ENCODE assay signal across 27 cellular contexts in the genomic region with DNA sequence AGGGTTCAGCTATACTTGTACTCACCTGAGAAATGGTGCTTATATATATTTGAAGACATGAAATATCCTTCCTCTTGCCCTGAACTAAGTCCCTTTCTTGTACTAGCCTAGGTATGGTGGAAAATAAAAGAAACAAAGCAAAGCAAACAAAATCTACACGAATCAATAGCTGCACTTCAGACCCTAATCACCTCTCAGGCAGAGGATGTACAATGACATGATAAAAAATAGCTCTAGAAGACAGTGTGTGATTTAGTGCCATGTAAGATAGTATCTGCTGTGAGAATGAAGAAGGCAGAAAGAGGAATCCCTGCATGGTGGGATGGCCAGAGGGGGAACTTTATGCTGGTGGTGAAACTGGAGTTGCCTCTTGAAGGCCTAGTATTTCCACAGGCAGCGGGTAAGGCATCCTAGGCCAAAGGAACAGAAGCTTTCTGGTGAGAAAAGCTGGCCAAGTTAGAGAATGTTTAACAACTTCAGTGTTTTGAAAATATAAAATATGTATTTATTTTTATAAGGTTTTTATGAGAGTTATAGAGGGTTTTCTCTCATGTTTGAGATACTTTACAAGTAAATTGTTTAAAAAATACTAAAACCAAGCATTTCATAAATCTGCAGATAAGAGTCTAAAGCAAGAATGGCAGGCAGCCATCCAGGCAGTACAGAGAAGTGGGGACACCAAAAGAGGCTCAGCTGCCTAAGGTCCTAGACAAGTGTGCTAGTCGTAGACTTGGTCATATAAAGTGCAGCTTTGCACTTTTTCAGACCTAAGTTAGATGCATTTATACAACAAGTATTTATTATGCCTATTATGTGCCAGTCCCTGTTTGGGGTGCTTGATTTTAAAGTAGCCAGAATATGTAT. TPM values are rescaled to one million over a fixed set of nuclear protein-coding genes. Genes with fewer than 3 reads are reported as not detected.
"Had no signal": no experiment of that assay in that cellular context is flagged by ENCODE, and none has a peak within 500 bp of the region (broad histone marks: within the 10 kb centered on the region; RNA-seq: fewer than 3 reads in every experiment).

No MANE protein-coding gene starts in this region.

- H3K36me3 ChIP-seq: adrenal gland, ascending aorta, brain microvascular endothelial cell, tibial artery had no signal

- H3K4me1 ChIP-seq: psoas muscle had no signal

- DNase-seq: activated CD4-positive, alpha-beta T cell treated with anti-CD3 and anti-CD28 coated beads, Interleukin-2, amount 50 U/mL, for 4 hours; activated CD8-positive, alpha-beta memory T cell treated with anti-CD3 and anti-CD28 coated beads for 24 hours; activated CD8-positive, alpha-beta memory T cell treated with anti-CD3 and anti-CD28 coated beads, Interleukin-2, amount 50 U/mL, for 4 hours; activated naive CD4-positive, alpha-beta T cell; activated T-cell treated with anti-CD3 and anti-CD28 coated beads, Interleukin-2, amount 50 U/mL, for 24 hours; adrenal gland; brain microvascular endothelial cell; central memory CD4-positive, alpha-beta T cell; dermis blood vessel endothelial cell; effector CD8-positive, alpha-beta T cell; erythroblast; foreskin keratinocyte; left colon; midbrain; natural killer cell; psoas muscle; stimulated activated CD4-positive, alpha-beta T cell treated with anti-CD3 and anti-CD28 coated beads, Interleukin-2, amount 100 ng/mL, for 24 hours; stimulated activated naive CD8-positive, alpha-beta T cell treated with anti-CD3 and anti-CD28 coated beads, Interleukin-15, amount 100 ng/mL, for 72 hours; tibial artery had no signal

- FAIRE-seq: keratinocyte had no signal

- H3K4me1 Mint-ChIP-seq: natural killer cell; stimulated activated effector memory CD8-positive, alpha-beta T cell treated with anti-CD3 and anti-CD28 coated beads, Interleukin-12 subunit alpha, Interleukin-12 subunit beta, amount 100 ng/mL, for 72 hours; stimulated activated naive CD8-positive, alpha-beta T cell treated with anti-CD3 and anti-CD28 coated beads, Interleukin-15, amount 100 ng/mL, for 72 hours had no signal

- ATAC-seq: foreskin keratinocyte; left colon; natural killer cell; psoas muscle; stimulated activated effector memory CD8-positive, alpha-beta T cell treated with anti-CD3 and anti-CD28 coated beads, Interleukin-12 subunit alpha, Interleukin-12 subunit beta, amount 100 ng/mL, for 72 hours; stimulated activated naive CD8-positive, alpha-beta T cell treated with anti-CD3 and anti-CD28 coated beads, Interleukin-15, amount 100 ng/mL, for 72 hours had no signal

- H3K27ac ChIP-seq: adrenal gland, ascending aorta, brain microvascular endothelial cell, foreskin keratinocyte, psoas muscle had no signal

- H3K4me3 ChIP-seq: adrenal gland, ascending aorta, lung, psoas muscle, tibial artery had no signal

- H3K27me3 Mint-ChIP-seq: activated naive CD8-positive, alpha-beta T cell; activated T-cell treated with anti-CD3 and anti-CD28 coated beads, Interleukin-2, amount 50 U/mL, for 24 hours; stimulated activated naive CD8-positive, alpha-beta T cell treated with anti-CD3 and anti-CD28 coated beads, Interleukin-15, amount 100 ng/mL, for 72 hours had no signal

- H3K9me3 ChIP-seq: adrenal gland, ascending aorta, psoas muscle, tibial artery had no signal

- H3K36me3 Mint-ChIP-seq: natural killer cell; stimulated activated effector memory CD8-positive, alpha-beta T cell treated with anti-CD3 and anti-CD28 coated beads, Interleukin-12 subunit alpha, Interleukin-12 subunit beta, amount 100 ng/mL, for 72 hours had no signal

- H3K4me3 Mint-ChIP-seq: activated naive CD8-positive, alpha-beta T cell; activated T-cell treated with anti-CD3 and anti-CD28 coated beads, Interleukin-2, amount 50 U/mL, for 24 hours; natural killer cell; stimulated activated effector memory CD8-positive, alpha-beta T cell treated with anti-CD3 and anti-CD28 coated beads, Interleukin-12 subunit alpha, Interleukin-12 subunit beta, amount 100 ng/mL, for 72 hours; stimulated activated naive CD8-positive, alpha-beta T cell treated with anti-CD3 and anti-CD28 coated beads, Interleukin-15, amount 100 ng/mL, for 72 hours; T-helper 2 cell treated with Interferon-gamma antibody and Interleukin-4, amounts not matched to agents 5 μg/mL and 100 μg/mL, for 36 hours had no signal

- H3K27me3 ChIP-seq: adrenal gland, ascending aorta, brain microvascular endothelial cell, foreskin keratinocyte, tibial artery had no signal

- H3K27ac Mint-ChIP-seq: activated naive CD8-positive, alpha-beta T cell; activated T-cell treated with anti-CD3 and anti-CD28 coated beads, Interleukin-2, amount 50 U/mL, for 24 hours; activated T-helper 2 cell treated with anti-CD3 and anti-CD28 coated beads, Interferon-gamma antibody, Interleukin-2, Interleukin-4, amounts not matched to agents 10 μg/mL and 5 μg/mL and 100 μg/mL, durations not matched to agents 14 hours and 24 hours and 36 hours; natural killer cell; stimulated activated effector memory CD8-positive, alpha-beta T cell treated with anti-CD3 and anti-CD28 coated beads, Interleukin-12 subunit alpha, Interleukin-12 subunit beta, amount 100 ng/mL, for 72 hours; stimulated activated naive CD8-positive, alpha-beta T cell treated with anti-CD3 and anti-CD28 coated beads, Interleukin-15, amount 100 ng/mL, for 72 hours; T-helper 2 cell treated with Interferon-gamma antibody and Interleukin-4, amounts not matched to agents 5 μg/mL and 100 μg/mL, for 36 hours had no signal

- H3K9me3 Mint-ChIP-seq: activated T-cell treated with anti-CD3 and anti-CD28 coated beads, Interleukin-2, amount 50 U/mL, for 24 hours; activated T-helper 2 cell treated with anti-CD3 and anti-CD28 coated beads, Interferon-gamma antibody, Interleukin-2, Interleukin-4, amounts not matched to agents 10 μg/mL and 5 μg/mL and 100 μg/mL, durations not matched to agents 14 hours and 24 hours and 36 hours; natural killer cell; stimulated activated effector memory CD8-positive, alpha-beta T cell treated with anti-CD3 and anti-CD28 coated beads, Interleukin-12 subunit alpha, Interleukin-12 subunit beta, amount 100 ng/mL, for 72 hours had no signal

RNA-seq across cellular contexts. Expression of a gene that starts 14.9 kb away (rescaled TPM):
- total RNA-seq: ascending aorta, glomerular endothelial cell had no signal
